In genomic region chr3:66828303-66828702, GRCh38 we compare ENCODE assay signal across 24 cellular contexts.
A peak's percentile ranks its signal among the peaks of the same experiment; 100 is the strongest.
DNase-seq lines count a peak whose midpoint lies in the region; ATAC-seq, FAIRE-seq and TF ChIP-seq lines count a peak whose summit lies in the region.
"Had no signal": no experiment of that assay in that cellular context is flagged by ENCODE, and none has a peak within 500 bp of the region (broad histone marks: within the 10 kb centered on the region; RNA-seq: fewer than 3 reads in every experiment).

No MANE protein-coding gene starts in this region.

- H3K79me2 ChIP-seq in HepG2 (ENCODE audit: insufficient read depth, low read length) = no peaks in the 10 kb centered on the region

- H3K9me3 ChIP-seq in liver (ENCODE audit: control insufficient read depth in 4 of 4, low read length in 3 of 4) (no peaks in the 10 kb centered on the region), HepG2 (ENCODE audit: low read length) (no peaks in the 10 kb centered on the region), body of pancreas (no peaks in the 10 kb centered on the region), right lobe of liver (no peaks in the 10 kb centered on the region), endodermal cell (ENCODE audit: control insufficient read depth, low read length) (peaks cover 16% of the 10 kb centered on the region)
- H3K9me3 ChIP-seq: BE2C; BLaER1 treated with 17β-estradiol and CSF1 and Interleukin-3, amounts not matched to agents 10 nM and 100 nM had no signal

- ATAC-seq in HepG2 = no peak
- ATAC-seq in body of pancreas = peak; percentile 46
- peak; percentile 70 to 82 (median 73) for ATAC-seq in right lobe of liver
- ATAC-seq in sciatic nerve = no peak
- ATAC-seq: GM23338, HCT116 had no signal

- H3K27me3 ChIP-seq in liver (ENCODE audit: control insufficient read depth in 4 of 4, insufficient read depth in 4 of 4, low read length in 3 of 4) = no peaks in the 10 kb centered on the region
- peaks cover 0 to 6% of the 10 kb centered on the region in 2 experiments; a peak in 1 of 5 replicates for H3K27me3 ChIP-seq in HepG2 (ENCODE audit: control insufficient read depth in 1 of 2, insufficient read depth in 2 of 2, low read length in 2 of 2)
- H3K27me3 ChIP-seq in body of pancreas = no peaks in the 10 kb centered on the region
- H3K27me3 ChIP-seq in right lobe of liver = no peaks in the 10 kb centered on the region
- no peaks in the 10 kb centered on the region for H3K27me3 ChIP-seq in endodermal cell (ENCODE audit: control insufficient read depth, insufficient read depth, low read length, poor library complexity, severe bottlenecking)
- H3K27me3 ChIP-seq: BLaER1 treated with 17β-estradiol and CSF1 and Interleukin-3, amounts not matched to agents 10 nM and 100 nM had no signal

- TF ChIP-seq EP300 in HepG2 (IDR thresholded peaks at IDR 0.05; ENCODE audit: low read depth in 2 of 2, low read length in 2 of 2) (no peak), HepG2 (CRISPR knock-in tag; IDR thresholded peaks at IDR 0.05; ENCODE audit: borderline replicate concordance) (no peak)

- H3K4me3 ChIP-seq in liver (ENCODE audit: low read depth in 1 of 3, low read length in 3 of 3) (no peak overlapping the region), HepG2 (replicated peaks in 1 of 3; ENCODE audit: insufficient read depth in 1 of 3, low read depth in 2 of 3, low read length in 3 of 3) (no peak overlapping the region), body of pancreas (no peak overlapping the region), right lobe of liver (no peak overlapping the region), endodermal cell (ENCODE audit: low read length) (no peak overlapping the region)
- H3K4me3 ChIP-seq: BLaER1 treated with 17β-estradiol and CSF1 and Interleukin-3, amounts not matched to agents 10 nM and 100 nM; GM23338 had no signal

- H3K4me1 Mint-ChIP-seq in endodermal cell (peaks cover 3% of the 10 kb centered on the region), osteocyte (ENCODE audit: unreplicated experiment) (no peaks in the 10 kb centered on the region)
- H3K4me1 Mint-ChIP-seq: CD4-positive, alpha-beta memory T cell; GM23338; H9 had no signal

- H3K9me3 Mint-ChIP-seq in endodermal cell (peaks cover 11% of the 10 kb centered on the region), osteocyte (ENCODE audit: unreplicated experiment) (no peaks in the 10 kb centered on the region)
- H3K9me3 Mint-ChIP-seq: CD4-positive, alpha-beta memory T cell; GM23338; H9 had no signal

- TF ChIP-seq CTCF in liver (IDR thresholded peaks at IDR 0.05; ENCODE audit: low read depth, low read length, missing input control) (no peak), HepG2 (CRISPR knock-in tag; IDR thresholded peaks at IDR 0.05) (no peak), body of pancreas (IDR thresholded peaks at IDR 0.05) (no peak), right lobe of liver (IDR thresholded peaks at IDR 0.05) (no peak), endodermal cell (conservative IDR thresholded peaks at IDR 0.05) (no peak), osteocyte (IDR thresholded peaks at IDR 0.05) (no peak)

- in situ Hi-C loops in HepG2 (cut with HindIII; ENCODE audit: extremely low pct_ligation_motif_present, low pct_unique_long_range_greater_than_20kb) = no loop called here

- TF ChIP-seq RAD21 in liver (IDR thresholded peaks at IDR 0.05) (no peak), HepG2 (CRISPR knock-in tag; IDR thresholded peaks at IDR 0.05) (no peak)

- H3K4me3 Mint-ChIP-seq in endodermal cell (no peak overlapping the region), osteocyte (ENCODE audit: unreplicated experiment) (no peak overlapping the region)
- H3K4me3 Mint-ChIP-seq: CD4-positive, alpha-beta memory T cell; GM23338; H9 had no signal

- intact Hi-C loops in HepG2 (cut with micrococcal nuclease; ENCODE audit: unreplicated experiment) (no loop called here), body of pancreas (cut with DNase I) (no loop called here), right lobe of liver (cut with DNase I) (no loop called here), sciatic nerve (cut with DNase I) (loop anchor here (10.0 kb wide), 1 partner anchor 574 kb away; no protein-coding TSS in a partner anchor)

- H4K20me1 ChIP-seq in HepG2 (ENCODE audit: insufficient read depth, low read length) = no peaks in the 10 kb centered on the region
- H4K20me1 ChIP-seq: BLaER1 treated with 17β-estradiol and CSF1 and Interleukin-3, amounts not matched to agents 10 nM and 100 nM had no signal

- H3K27me3 Mint-ChIP-seq in endodermal cell (ENCODE audit: insufficient read depth) = no peaks in the 10 kb centered on the region
- peaks cover 48% of the 10 kb centered on the region for H3K27me3 Mint-ChIP-seq in osteocyte (ENCODE audit: unreplicated experiment)

- CTCF ChIA-PET in HepG2 (lab: Yijun Ruan, JAX; ENCODE audit: low intra/inter-chr PET ratio, low total read pairs) = no interaction called here

- H2AFZ ChIP-seq in HepG2 (ENCODE audit: low read length) = no peak overlapping the region
- H2AFZ ChIP-seq: GM23338 had no signal

- H3K27ac Mint-ChIP-seq in endodermal cell (no peak overlapping the region), osteocyte (ENCODE audit: unreplicated experiment) (no peak overlapping the region)
- H3K27ac Mint-ChIP-seq: CD4-positive, alpha-beta memory T cell; GM23338; H9 had no signal

- no peak for DNase-seq in HepG2 (ENCODE audit: low spot score)
- DNase-seq in body of pancreas = peak; percentile 33 to 55 (median 52)
- DNase-seq in right lobe of liver = peak; percentile 27 to 65 (median 60)
- no peak for DNase-seq in AG08395 (ENCODE audit: low spot score)
- DNase-seq in endodermal cell = no peak
- DNase-seq in osteocyte (ENCODE audit: extremely low spot score, unreplicated experiment) = no peak
- no peak for DNase-seq in sciatic nerve (ENCODE audit: low spot score)
- DNase-seq: AML-193; BE2C; Calu3; CD4-positive, alpha-beta memory T cell; COR-L47; DMS53; DMS79 treated with DMSO at 0.1 percent for 48 hours; GF-D8; H9 had no signal

- H3K36me3 ChIP-seq in liver (ENCODE audit: control insufficient read depth in 4 of 4, insufficient read depth in 3 of 4, low read depth in 1 of 4, low read length in 3 of 4) = no peaks in the 10 kb centered on the region
- H3K36me3 ChIP-seq in HepG2 (replicated peaks in 1 of 2; ENCODE audit: control insufficient read depth in 1 of 2, insufficient read depth in 2 of 2, low read length in 2 of 2) = no peaks in the 10 kb centered on the region
- H3K36me3 ChIP-seq in body of pancreas (replicated peaks in 1 of 2; ENCODE audit: insufficient read depth in 1 of 2, low read depth in 2 of 2) = no peaks in the 10 kb centered on the region
- H3K36me3 ChIP-seq in right lobe of liver = no peaks in the 10 kb centered on the region
- H3K36me3 ChIP-seq in endodermal cell (ENCODE audit: control insufficient read depth, insufficient read depth, low read length) = no peaks in the 10 kb centered on the region
- H3K36me3 ChIP-seq: BE2C; BLaER1 treated with 17β-estradiol and CSF1 and Interleukin-3, amounts not matched to agents 10 nM and 100 nM had no signal

- TF ChIP-seq POLR2A in HepG2 (IDR thresholded peaks at IDR 0.05; ENCODE audit: insufficient read depth in 1 of 2, low read depth in 2 of 2, low read length in 2 of 2) (no peak), body of pancreas (IDR thresholded peaks at IDR 0.05) (no peak), right lobe of liver (IDR thresholded peaks at IDR 0.05) (no peak)

- POLR2A ChIA-PET in HepG2 (lab: Yijun Ruan, JAX) = no interaction called here

- H3K4me1 ChIP-seq in liver (ENCODE audit: control insufficient read depth in 4 of 4, insufficient read depth in 4 of 4, low read length in 3 of 4) (peaks cover 9 to 17% (median 12%) of the 10 kb centered on the region in 4 donors), HepG2 (ENCODE audit: insufficient read depth, low read length) (peaks cover 24% of the 10 kb centered on the region), body of pancreas (peaks cover 85% of the 10 kb centered on the region), right lobe of liver (peaks cover 0 to 57% (median 10%) of the 10 kb centered on the region in 4 donors), endodermal cell (ENCODE audit: control insufficient read depth, insufficient read depth, low read length) (no peaks in the 10 kb centered on the region)
- H3K4me1 ChIP-seq: BE2C had no signal

- H3K4me2 ChIP-seq in HepG2 (ENCODE audit: low read depth, low read length) = no peak overlapping the region
- H3K4me2 ChIP-seq: BLaER1 treated with 17β-estradiol and CSF1 and Interleukin-3, amounts not matched to agents 10 nM and 100 nM; GM23338 had no signal

- H3K27ac ChIP-seq in liver (ENCODE audit: low read depth in 1 of 2, low read length in 2 of 2) (peak overlapping the region; percentile 55 to 65), HepG2 (ENCODE audit: extremely low read length, insufficient read depth, low read length) (no peak overlapping the region), body of pancreas (peak overlapping the region; percentile 35 to 85 (median 72)), right lobe of liver (peak overlapping the region; percentile 2 to 75 (median 5)), endodermal cell (ENCODE audit: low read depth, low read length) (no peak overlapping the region)
- H3K27ac ChIP-seq: 22Rv1; BLaER1 treated with 17β-estradiol and CSF1 and Interleukin-3, amounts not matched to agents 10 nM and 100 nM had no signal

- no peak for FAIRE-seq in HepG2 (lab: Jason Lieb, UNC)
- FAIRE-seq: A204.1, GM12891, GM18507 had no signal

- H3K36me3 Mint-ChIP-seq in endodermal cell (ENCODE audit: low read depth) (no peaks in the 10 kb centered on the region), osteocyte (ENCODE audit: unreplicated experiment) (peaks cover 4% of the 10 kb centered on the region)
- H3K36me3 Mint-ChIP-seq: CD4-positive, alpha-beta memory T cell had no signal

- H3K9ac ChIP-seq in liver (ENCODE audit: low read depth in 1 of 2, low read length in 2 of 2) = no peak overlapping the region
- no peak overlapping the region for H3K9ac ChIP-seq in HepG2 (ENCODE audit: insufficient read depth, low read depth, low read length)
- no peak overlapping the region for H3K9ac ChIP-seq in endodermal cell (ENCODE audit: extremely low read depth, low read length, poor library complexity, severe bottlenecking)
- H3K9ac ChIP-seq: BLaER1 treated with 17β-estradiol and CSF1 and Interleukin-3, amounts not matched to agents 10 nM and 100 nM had no signal

- no TSS peak for BruUV-seq in HepG2 (replicated peaks; lab: Mats Ljungman, UMichigan)

- WGBS in liver = 63% methylated on average over 1 of the region's 1 CpG
- WGBS in HepG2 (ENCODE audit: low lambda C conversion rate) = 33% methylated on average over 1 of the region's 1 CpG
- 15 to 28% methylated on average over 1 of the region's 1 CpG for WGBS in body of pancreas, 2 donors
- WGBS in right lobe of liver (ENCODE audit: insufficient coverage, low coverage, low lambda C conversion rate, missing lambda C conversion rate) = 40% methylated on average over 1 of the region's 1 CpG
- 88% methylated on average over 1 of the region's 1 CpG; no CpG with 5 or more reads in 1 of the 2 experiments for WGBS in endodermal cell (ENCODE audit: insufficient coverage in 1 of 2, insufficient read length in 1 of 2), 2 experiments

TF ChIP-seq in HepG2, 621 proteins besides CTCF, POLR2A, EP300 and RAD21 (continues in another document):
- TF ChIP-seq ZNF383 (CRISPR knock-in tag; IDR thresholded peaks at IDR 0.05; ENCODE audit: borderline replicate concordance) (no peak), NFE2 (CRISPR knock-in tag; IDR thresholded peaks at IDR 0.05) (no peak), LCORL (IDR thresholded peaks at IDR 0.05) (no peak), LCORL (CRISPR knock-in tag; IDR thresholded peaks at IDR 0.05) (no peak)

Comparison
In these comparisons a context has a peak if more than half of its experiments do, and no peak if none do; other contexts are left out.
1. H3K27ac ChIP-seq: peak in liver (2 of 2), body of pancreas (4 of 4) and right lobe of liver (3 of 3); none in HepG2 (single experiment) and endodermal cell (single experiment).
2. ATAC-seq: peak in body of pancreas (single experiment) and right lobe of liver (4 of 4); none in HepG2 (single experiment) and sciatic nerve (single experiment).
3. DNase-seq: peak in body of pancreas (4 of 4) and right lobe of liver (3 of 3); none in HepG2 (single experiment), AG08395 (single experiment), endodermal cell (single experiment), osteocyte (single experiment) and sciatic nerve (single experiment).